ENCODE assay signal across 8 cellular contexts in genomic region chr3:49092948-49093852, GRCh38. TPM values are rescaled to one million over a fixed set of nuclear protein-coding genes. Genes with fewer than 3 reads are reported as not detected.
A peak's percentile ranks its signal among the peaks of the same experiment; 100 is the strongest.
DNase-seq lines count a peak whose midpoint lies in the region; ATAC-seq and TF ChIP-seq lines count a peak whose summit lies in the region.

No MANE protein-coding gene starts in this region.

- peak overlapping the region; percentile 99 for H3K27ac ChIP-seq in caudate nucleus (ENCODE audit: low read depth, low read length)

- CTCF ChIA-PET in activated B cell treated with CpG ODN at 0.5 μM for 24 hours (lab: Charles Lee) = interaction anchor here (0.9 to 3.4 kb wide), 11 partner anchors 11 to 322 kb away, joined by 3 to 48 read pairs (median 4); partner anchors contain the start of genes IMPDH2, NDUFAF3, QARS1 and USP4

- intact Hi-C loops in activated B cell treated with CpG ODN at 0.5 μM for 24 hours (cut with micrococcal nuclease) = loop anchor here (1.0 to 10.0 kb wide), 4 partner anchors 319 to 1006 kb away; partner anchors contain the start of genes SLC26A6 and TCTA

- no peak for TF ChIP-seq CTCF in activated B cell treated with CpG ODN at 0.5 μM for 24 hours (IDR thresholded peaks at IDR 0.05)

- H3K9me3 Mint-ChIP-seq in activated B cell treated with CpG ODN at 0.5 μM for 24 hours = no peaks in the 10 kb centered on the region

- DNase-seq in NCI-H1417 (lab: John Stamatoyannopoulos, UW) (peak; percentile 43 to 77 (median 73)), NCI-H1417 treated with DMSO at 0.1 percent for 48 hours (lab: John Stamatoyannopoulos, UW) (no peak), NCI-H1930 (lab: John Stamatoyannopoulos, UW) (peak; percentile 49 to 51), activated B cell treated with CpG ODN at 0.5 μM for 24 hours (peak; percentile 82), caudate nucleus (lab: John Stamatoyannopoulos, UW) (peak in 56 of 61 donors; percentile 28 to 92 (median 74)), islet precursor cell (peak; percentile 89)
- DNase-seq in stimulated activated CD4-positive, alpha-beta T cell treated with anti-CD3 and anti-CD28 coated beads, Interleukin-12 subunit alpha, Interleukin-12 subunit beta, amount 100 ng/mL, for 4 hours = peak; percentile 79

- POLR2A ChIA-PET in activated B cell treated with CpG ODN at 0.5 μM for 24 hours (lab: Charles Lee) = interaction anchor here (0.6 to 4.7 kb wide), 37 partner anchors 11 to 1258 kb away, joined by 3 to 76 read pairs (median 7); partner anchors contain the start of genes ARIH2, C3orf62, CYB561D2 and DAG1

- ATAC-seq in HG02852 (IDR thresholded peaks at IDR 0.05; ENCODE audit: unreplicated experiment) (peak; percentile 37), activated B cell treated with CpG ODN at 0.5 μM for 24 hours (ENCODE audit: low read depth) (peak; percentile 33)

- H3K27ac Mint-ChIP-seq in activated B cell treated with CpG ODN at 0.5 μM for 24 hours = peak overlapping the region; percentile 89

- peaks cover 48% of the 10 kb centered on the region for H3K4me1 Mint-ChIP-seq in activated B cell treated with CpG ODN at 0.5 μM for 24 hours

- peak overlapping the region; percentile 97 for H3K4me3 Mint-ChIP-seq in activated B cell treated with CpG ODN at 0.5 μM for 24 hours

- H3K27me3 Mint-ChIP-seq in activated B cell treated with CpG ODN at 0.5 μM for 24 hours = no peaks in the 10 kb centered on the region

- peaks cover 39% of the 10 kb centered on the region for H3K36me3 Mint-ChIP-seq in activated B cell treated with CpG ODN at 0.5 μM for 24 hours (ENCODE audit: low read depth)

RNA-seq across cellular contexts. Expression of gene QRICH1, which starts 0.7 kb away (rescaled TPM):
- total RNA-seq in activated B cell treated with CpG ODN at 0.5 μM for 24 hours = 142 and 155 TPM in 2 replicates

RNA-seq across cellular contexts. Expression of gene QARS1, which starts 11.4 kb away (rescaled TPM):
- total RNA-seq in activated B cell treated with CpG ODN at 0.5 μM for 24 hours = 321 and 342 TPM in 2 replicates

RNA-seq across cellular contexts. Expression of gene USP19, which starts 27.4 kb away (rescaled TPM):
- 62.0 and 75.3 TPM in 2 replicates for total RNA-seq in activated B cell treated with CpG ODN at 0.5 μM for 24 hours

RNA-seq across cellular contexts. Expression of gene LAMB2, which starts 39.6 kb away (rescaled TPM):
- not detected in 2 replicates for total RNA-seq in activated B cell treated with CpG ODN at 0.5 μM for 24 hours
